In genomic region chr12:120841525-120841924, GRCh38 we compare ENCODE assay signal across 24 cellular contexts.
"Had no signal": no experiment of that assay in that cellular context is flagged by ENCODE, and none has a peak within 500 bp of the region (broad histone marks: within the 10 kb centered on the region; RNA-seq: fewer than 3 reads in every experiment).

No MANE protein-coding gene starts in this region.

- H3K4me3 ChIP-seq: ovary, right lobe of liver, smooth muscle cell had no signal

- H3K4me3 Mint-ChIP-seq: activated B cell treated with CpG ODN at 0.5 μM for 24 hours; activated CD8-positive, alpha-beta T cell treated with anti-CD3 and anti-CD28 coated beads for 36 hours; activated naive CD8-positive, alpha-beta T cell treated with anti-CD3 and anti-CD28 coated beads for 36 hours; activated T-helper 17 cell treated with anti-CD3 and anti-CD28 coated beads, Interleukin-2, amount 50 U/mL, for 72 hours; endodermal cell; natural killer cell; stimulated activated effector memory CD8-positive, alpha-beta T cell treated with anti-CD3 and anti-CD28 coated beads, Interleukin-12 subunit alpha, Interleukin-12 subunit beta, amount 100 ng/mL, for 72 hours had no signal

- DNase-seq: activated B cell treated with CpG ODN at 0.5 μM for 24 hours; activated CD4-positive, alpha-beta T cell treated with anti-CD3 and anti-CD28 coated beads for 48 hours; activated CD8-positive, alpha-beta T cell treated with anti-CD3 and anti-CD28 coated beads for 36 hours; activated naive CD4-positive, alpha-beta T cell; activated naive CD8-positive, alpha-beta T cell treated with anti-CD3 and anti-CD28 coated beads for 36 hours; activated T-cell treated with anti-CD3 and anti-CD28 coated beads, Interleukin-2, amount 50 U/mL, for 1 hour; amniotic stem cell; endodermal cell; erythroblast; head of caudate nucleus; kidney; left ventricle myocardium superior; mesenchymal stem cell; natural killer cell; ovary; right lobe of liver; stimulated activated CD4-positive, alpha-beta T cell treated with anti-CD3 and anti-CD28 coated beads, Interleukin-4, amount 100 ng/mL, for 24 hours; T-helper 9 cell; trophoblast cell had no signal

- H3K36me3 Mint-ChIP-seq: natural killer cell; stimulated activated effector memory CD8-positive, alpha-beta T cell treated with anti-CD3 and anti-CD28 coated beads, Interleukin-12 subunit alpha, Interleukin-12 subunit beta, amount 100 ng/mL, for 72 hours had no signal

- H3K27me3 Mint-ChIP-seq: activated B cell treated with CpG ODN at 0.5 μM for 24 hours; activated CD8-positive, alpha-beta T cell treated with anti-CD3 and anti-CD28 coated beads for 36 hours; activated naive CD8-positive, alpha-beta T cell treated with anti-CD3 and anti-CD28 coated beads for 36 hours; activated T-helper 17 cell treated with anti-CD3 and anti-CD28 coated beads, Interleukin-2, amount 50 U/mL, for 72 hours had no signal

- H3K9me3 ChIP-seq: ovary, right lobe of liver had no signal

- H3K4me2 ChIP-seq: smooth muscle cell had no signal

- H3K27ac Mint-ChIP-seq: activated B cell treated with CpG ODN at 0.5 μM for 24 hours; activated CD8-positive, alpha-beta T cell treated with anti-CD3 and anti-CD28 coated beads for 36 hours; activated naive CD8-positive, alpha-beta T cell treated with anti-CD3 and anti-CD28 coated beads for 36 hours; activated T-helper 17 cell treated with anti-CD3 and anti-CD28 coated beads, Interleukin-2, amount 50 U/mL, for 72 hours; endodermal cell; stimulated activated effector memory CD8-positive, alpha-beta T cell treated with anti-CD3 and anti-CD28 coated beads, Interleukin-12 subunit alpha, Interleukin-12 subunit beta, amount 100 ng/mL, for 72 hours had no signal

- H3K36me3 ChIP-seq: ovary, right lobe of liver had no signal

- H3K27ac ChIP-seq: ovary, right lobe of liver had no signal

- ATAC-seq: activated CD8-positive, alpha-beta T cell treated with anti-CD3 and anti-CD28 coated beads for 36 hours; activated T-helper 17 cell treated with anti-CD3 and anti-CD28 coated beads, Interleukin-2, amount 50 U/mL, for 72 hours; left ventricle myocardium superior; natural killer cell; stimulated activated effector memory CD8-positive, alpha-beta T cell treated with anti-CD3 and anti-CD28 coated beads, Interleukin-12 subunit alpha, Interleukin-12 subunit beta, amount 100 ng/mL, for 72 hours had no signal

- H3K27me3 ChIP-seq: ovary, right lobe of liver had no signal

- FAIRE-seq: colon, frontal cortex, kidney had no signal
